Comparison of ENCODE assay signal across 7 cellular contexts in genomic region chr2:43894743-43895142, GRCh38.
"Had no signal": no experiment of that assay in that cellular context is flagged by ENCODE, and none has a peak within 500 bp of the region (broad histone marks: within the 10 kb centered on the region; RNA-seq: fewer than 3 reads in every experiment).

No MANE protein-coding gene starts in this region.

- H3K9ac ChIP-seq: GM23248 had no signal

- DNase-seq: GM23248, GOT3, H7, HFFc6, IMR-90, KBM-7 had no signal

- H3K27ac ChIP-seq: GM23248 had no signal

- H3K9me3 ChIP-seq: HAP-1 had no signal

- H3K4me3 ChIP-seq: GM23248, HAP-1 had no signal

- H2AFZ ChIP-seq: GM23248 had no signal
